Comparison of ENCODE assay signal across 20 cellular contexts in genomic region chr6:149208071-149208670, GRCh38.
A peak's percentile ranks its signal among the peaks of the same experiment; 100 is the strongest.
DNase-seq lines count a peak whose midpoint lies in the region; ATAC-seq and TF ChIP-seq lines count a peak whose summit lies in the region.
"Had no signal": no experiment of that assay in that cellular context is flagged by ENCODE, and none has a peak within 500 bp of the region (broad histone marks: within the 10 kb centered on the region; RNA-seq: fewer than 3 reads in every experiment).

No MANE protein-coding gene starts in this region.

- H3K9me3 Mint-ChIP-seq in activated CD4-positive, alpha-beta T cell treated with anti-CD3 and anti-CD28 coated beads, Interleukin-2, amount 10 ng/mL, durations not matched to agents 24 days and 14 days: peaks cover 21% of the 10 kb centered on the region
- H3K9me3 Mint-ChIP-seq in brain: no peaks in the 10 kb centered on the region

- intact Hi-C loops in activated CD4-positive, alpha-beta T cell treated with anti-CD3 and anti-CD28 coated beads, Interleukin-2, amount 10 ng/mL, durations not matched to agents 24 days and 14 days (cut with micrococcal nuclease): no loop called here
- intact Hi-C loops in lower leg skin (cut with DNase I; ENCODE audit: low total_unique reads): no loop called here
- intact Hi-C loops in PC-9 (cut with micrococcal nuclease; ENCODE audit: unreplicated experiment): no loop called here

- H3K4me3 ChIP-seq in lower leg skin (ENCODE audit: low read depth, poor library complexity, severe bottlenecking) (no peak overlapping the region), PC-9 (no peak overlapping the region)
- H3K4me3 ChIP-seq: SJSA1 had no signal

- H3K27ac Mint-ChIP-seq in activated CD4-positive, alpha-beta T cell treated with anti-CD3 and anti-CD28 coated beads, Interleukin-2, amount 10 ng/mL, durations not matched to agents 24 days and 14 days: peak overlapping the region; percentile 35
- H3K27ac Mint-ChIP-seq in brain: peak overlapping the region; percentile 37 to 98 (median 91)

- TF ChIP-seq POLR2A in lower leg skin (IDR thresholded peaks at IDR 0.05): no peak

- WGBS in lower leg skin, 2 donors: 68 to 74% methylated on average over 4 of the region's 4 CpGs

- H3K4me2 ChIP-seq in PC-9: no peak overlapping the region

- ATAC-seq in GM18861 (IDR thresholded peaks at IDR 0.05; ENCODE audit: unreplicated experiment): no peak
- ATAC-seq: Right ventricle myocardium inferior had no signal

- H3K4me1 ChIP-seq in PC-9 (replicated peaks; ENCODE audit: insufficient read depth): no peaks in the 10 kb centered on the region

- no peak overlapping the region for H3K27ac ChIP-seq in PC-9
- H3K27ac ChIP-seq: SJSA1 had no signal

- BruUV-seq in PC-9 (replicated peaks; lab: Mats Ljungman, UMichigan): no TSS peak

- H2AFZ ChIP-seq in PC-9: no peak overlapping the region

- no peak for DNase-seq in activated CD4-positive, alpha-beta T cell treated with anti-CD3 and anti-CD28 coated beads, Interleukin-2, amount 10 ng/mL, durations not matched to agents 24 days and 14 days
- DNase-seq in activated CD4-positive, alpha-beta T cell treated with anti-CD3 and anti-CD28 coated beads for 48 hours: no peak
- DNase-seq in medulla oblongata (ENCODE audit: extremely low spot score) (peak; percentile 74), lower leg skin (ENCODE audit: low spot score in 2 of 2) (no peak), PC-9 (no peak)
- DNase-seq: 8988T, DMS53, EL, H7, Kasumi-1, NCI-H1694, NCI-H2081, NCI-H2171, NCI-H345, NCI-H524 treated with DMSO at 0.1 percent for 48 hours, NCI-H82 had no signal

- no peaks in the 10 kb centered on the region for H3K27me3 Mint-ChIP-seq in activated CD4-positive, alpha-beta T cell treated with anti-CD3 and anti-CD28 coated beads, Interleukin-2, amount 10 ng/mL, durations not matched to agents 24 days and 14 days
- peaks cover 3% of the 10 kb centered on the region for H3K27me3 Mint-ChIP-seq in brain

- TF ChIP-seq CTCF in brain (conservative IDR thresholded peaks at IDR 0.05) (no peak), lower leg skin (IDR thresholded peaks at IDR 0.05) (no peak), PC-9 (conservative IDR thresholded peaks at IDR 0.05) (no peak)

- H3K79me2 ChIP-seq in PC-9 (ENCODE audit: low read depth): no peaks in the 10 kb centered on the region

- no peaks in the 10 kb centered on the region for H4K20me1 ChIP-seq in PC-9 (ENCODE audit: insufficient read depth)

- H3K4me3 Mint-ChIP-seq in activated CD4-positive, alpha-beta T cell treated with anti-CD3 and anti-CD28 coated beads, Interleukin-2, amount 10 ng/mL, durations not matched to agents 24 days and 14 days: no peak overlapping the region
- peak overlapping the region in 3 of 5 experiments; percentile 2 to 48 (median 45) for H3K4me3 Mint-ChIP-seq in brain

- H3K9me3 ChIP-seq in PC-9 (ENCODE audit: insufficient read depth, low read depth): peaks cover 7% of the 10 kb centered on the region; the same call in 1 of the 2 replicates
- H3K9me3 ChIP-seq: SJSA1 had no signal

- CTCF ChIA-PET in PC-9 (lab: Charles Lee): no interaction called here

- POLR2A ChIA-PET in PC-9 (lab: Charles Lee; ENCODE audit: unreplicated experiment): no interaction called here

- H3F3A ChIP-seq in PC-9 (ENCODE audit: insufficient read depth, low read depth): no peaks in the 10 kb centered on the region

- peaks cover 59% of the 10 kb centered on the region for H3K36me3 Mint-ChIP-seq in activated CD4-positive, alpha-beta T cell treated with anti-CD3 and anti-CD28 coated beads, Interleukin-2, amount 10 ng/mL, durations not matched to agents 24 days and 14 days (ENCODE audit: low read depth)
- H3K36me3 Mint-ChIP-seq in brain: no peaks in the 10 kb centered on the region

- no peaks in the 10 kb centered on the region for H3K9me2 ChIP-seq in PC-9 (ENCODE audit: insufficient read depth)

- H3K4me1 Mint-ChIP-seq in activated CD4-positive, alpha-beta T cell treated with anti-CD3 and anti-CD28 coated beads, Interleukin-2, amount 10 ng/mL, durations not matched to agents 24 days and 14 days: peaks cover 33% of the 10 kb centered on the region
- H3K4me1 Mint-ChIP-seq in brain: peaks cover 29% of the 10 kb centered on the region

- no peaks in the 10 kb centered on the region for H3K36me3 ChIP-seq in PC-9 (ENCODE audit: low read depth)
- H3K36me3 ChIP-seq: SJSA1 had no signal

- H3K27me3 ChIP-seq in PC-9 (ENCODE audit: insufficient read depth, low read depth): no peaks in the 10 kb centered on the region
- H3K27me3 ChIP-seq: SJSA1 had no signal
